Comparison of ENCODE assay signal across 1 cellular context in the genomic region with DNA sequence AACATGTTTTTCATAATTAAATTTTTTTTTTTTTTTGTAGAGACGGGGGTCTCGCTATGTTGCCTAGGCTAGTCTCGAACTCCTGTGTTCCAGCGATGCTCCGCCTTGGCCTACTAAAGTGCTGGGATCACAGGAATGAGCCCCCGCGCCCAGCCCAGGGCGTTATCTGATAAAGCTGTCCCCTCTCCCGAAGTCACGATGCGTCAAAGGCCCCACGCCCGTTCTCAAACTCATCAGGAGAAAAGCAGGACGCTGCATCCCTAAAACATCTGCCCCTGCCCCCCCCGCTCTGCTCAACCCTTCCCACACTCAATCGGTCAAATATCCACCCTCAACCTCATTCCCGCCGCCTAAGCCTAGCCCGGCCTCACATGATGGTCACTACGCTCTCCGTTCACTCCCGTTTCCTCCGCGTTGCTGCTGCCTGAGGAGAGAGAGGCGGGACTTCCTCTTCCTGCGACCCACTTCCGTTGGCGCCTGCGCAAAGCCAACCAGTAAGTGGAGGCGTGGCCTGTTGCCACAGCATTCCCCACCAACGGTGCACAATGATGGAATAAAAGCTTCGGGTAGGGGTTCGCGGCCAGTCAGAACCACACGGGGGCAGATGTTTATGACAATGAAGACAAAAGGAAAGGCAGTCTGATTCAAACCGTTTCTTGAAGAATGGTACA.
TF ChIP-seq lines count a peak whose summit lies in the region.

A gene (minus strand): TSS at position 438 of the 671 bp plus-strand sequence. CDS start 65 bp downstream, at position 373.

TF ChIP-seq in HepG2, 621 proteins besides CTCF, POLR2A, EP300 and RAD21 (continued from another document and continues in another):
- TF ChIP-seq EZH2 (conservative IDR thresholded peaks at IDR 0.05; ENCODE audit: low read depth, low read length) (no peak), CHD2 (IDR thresholded peaks at IDR 0.05; ENCODE audit: low read depth, low read length) (no peak), NR1H2 (CRISPR knock-in tag; IDR thresholded peaks at IDR 0.05; ENCODE audit: borderline replicate concordance, low read depth) (no peak), TARDBP (CRISPR knock-in tag; IDR thresholded peaks at IDR 0.05) (peak; percentile 70; the same call in 1 of the 2 replicates), ZNF577 (CRISPR knock-in tag; IDR thresholded peaks at IDR 0.05; ENCODE audit: borderline replicate concordance, low read depth) (no peak), ZSCAN29 (CRISPR knock-in tag; conservative IDR thresholded peaks at IDR 0.05) (no peak), CREB1 (IDR thresholded peaks at IDR 0.05) (no peak), CREB1 (CRISPR knock-in tag; IDR thresholded peaks at IDR 0.05) (no peak), HMG20B (CRISPR knock-in tag; conservative IDR thresholded peaks at IDR 0.05) (no peak), ZNF567 (CRISPR knock-in tag; IDR thresholded peaks at IDR 0.05; ENCODE audit: borderline replicate concordance) (no peak), ZNF746 (CRISPR knock-in tag; IDR thresholded peaks at IDR 0.05) (no peak), ZNF124 (CRISPR knock-in tag; IDR thresholded peaks at IDR 0.05) (no peak), NPAS2 (CRISPR knock-in tag; IDR thresholded peaks at IDR 0.05; ENCODE audit: borderline replicate concordance) (no peak), RNF2 (conservative IDR thresholded peaks at IDR 0.05; ENCODE audit: low read depth) (no peak), REXO4 (CRISPR knock-in tag; IDR thresholded peaks at IDR 0.05; ENCODE audit: borderline replicate concordance) (no peak), ZNF234 (CRISPR knock-in tag; conservative IDR thresholded peaks at IDR 0.05) (no peak), TRIM24 (CRISPR knock-in tag; IDR thresholded peaks at IDR 0.05) (no peak), EED (CRISPR knock-in tag; IDR thresholded peaks at IDR 0.05) (no peak), ZNF12 (CRISPR knock-in tag; IDR thresholded peaks at IDR 0.05) (no peak), ZMYM4 (CRISPR knock-in tag; IDR thresholded peaks at IDR 0.05) (peak; percentile 57; the same call in 1 of the 2 replicates), ZNF547 (CRISPR knock-in tag; IDR thresholded peaks at IDR 0.05) (no peak; the same call in 1 of the 2 replicates), ZNF713 (CRISPR knock-in tag; IDR thresholded peaks at IDR 0.05) (no peak), SOX6 (IDR thresholded peaks at IDR 0.05) (no peak), SOX6 (CRISPR knock-in tag; IDR thresholded peaks at IDR 0.05) (no peak; the same call in 1 of the 2 replicates)
- TF ChIP-seq, protein P1, sequence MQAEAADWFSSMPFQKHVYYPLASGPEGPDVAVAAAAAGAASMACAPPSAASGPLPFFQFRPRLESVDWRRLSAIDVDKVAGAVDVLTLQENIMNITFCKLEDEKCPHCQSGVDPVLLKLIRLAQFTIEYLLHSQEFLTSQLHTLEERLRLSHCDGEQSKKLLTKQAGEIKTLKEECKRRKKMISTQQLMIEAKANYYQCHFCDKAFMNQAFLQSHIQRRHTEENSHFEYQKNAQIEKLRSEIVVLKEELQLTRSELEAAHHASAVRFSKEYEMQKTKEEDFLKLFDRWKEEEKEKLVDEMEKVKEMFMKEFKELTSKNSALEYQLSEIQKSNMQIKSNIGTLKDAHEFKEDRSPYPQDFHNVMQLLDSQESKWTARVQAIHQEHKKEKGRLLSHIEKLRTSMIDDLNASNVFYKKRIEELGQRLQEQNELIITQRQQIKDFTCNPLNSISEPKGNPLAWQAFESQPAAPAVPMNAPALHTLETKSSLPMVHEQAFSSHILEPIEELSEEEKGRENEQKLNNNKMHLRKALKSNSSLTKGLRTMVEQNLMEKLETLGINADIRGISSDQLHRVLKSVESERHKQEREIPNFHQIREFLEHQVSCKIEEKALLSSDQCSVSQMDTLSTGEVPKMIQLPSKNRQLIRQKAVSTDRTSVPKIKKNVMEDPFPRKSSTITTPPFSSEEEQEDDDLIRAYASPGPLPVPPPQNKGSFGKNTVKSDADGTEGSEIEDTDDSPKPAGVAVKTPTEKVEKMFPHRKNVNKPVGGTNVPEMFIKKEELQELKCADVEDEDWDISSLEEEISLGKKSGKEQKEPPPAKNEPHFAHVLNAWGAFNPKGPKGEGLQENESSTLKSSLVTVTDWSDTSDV (CRISPR knock-in tag; IDR thresholded peaks at IDR 0.05) = no peak
- TF ChIP-seq, protein P2, sequence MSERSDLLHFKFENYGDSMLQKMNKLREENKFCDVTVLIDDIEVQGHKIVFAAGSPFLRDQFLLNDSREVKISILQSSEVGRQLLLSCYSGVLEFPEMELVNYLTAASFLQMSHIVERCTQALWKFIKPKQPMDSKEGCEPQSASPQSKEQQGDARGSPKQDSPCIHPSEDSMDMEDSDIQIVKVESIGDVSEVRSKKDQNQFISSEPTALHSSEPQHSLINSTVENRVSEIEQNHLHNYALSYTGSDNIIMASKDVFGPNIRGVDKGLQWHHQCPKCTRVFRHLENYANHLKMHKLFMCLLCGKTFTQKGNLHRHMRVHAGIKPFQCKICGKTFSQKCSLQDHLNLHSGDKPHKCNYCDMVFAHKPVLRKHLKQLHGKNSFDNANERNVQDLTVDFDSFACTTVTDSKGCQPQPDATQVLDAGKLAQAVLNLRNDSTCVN (CRISPR knock-in tag; IDR thresholded peaks at IDR 0.05; ENCODE audit: borderline replicate concordance) = no peak
- TF ChIP-seq, protein P3, sequence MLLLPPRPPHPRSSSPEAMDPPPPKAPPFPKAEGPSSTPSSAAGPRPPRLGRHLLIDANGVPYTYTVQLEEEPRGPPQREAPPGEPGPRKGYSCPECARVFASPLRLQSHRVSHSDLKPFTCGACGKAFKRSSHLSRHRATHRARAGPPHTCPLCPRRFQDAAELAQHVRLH (CRISPR knock-in tag; IDR thresholded peaks at IDR 0.05; ENCODE audit: borderline replicate concordance, low read depth) = peak; percentile 29; the same call in 1 of the 2 replicates
- TF ChIP-seq, protein P4, sequence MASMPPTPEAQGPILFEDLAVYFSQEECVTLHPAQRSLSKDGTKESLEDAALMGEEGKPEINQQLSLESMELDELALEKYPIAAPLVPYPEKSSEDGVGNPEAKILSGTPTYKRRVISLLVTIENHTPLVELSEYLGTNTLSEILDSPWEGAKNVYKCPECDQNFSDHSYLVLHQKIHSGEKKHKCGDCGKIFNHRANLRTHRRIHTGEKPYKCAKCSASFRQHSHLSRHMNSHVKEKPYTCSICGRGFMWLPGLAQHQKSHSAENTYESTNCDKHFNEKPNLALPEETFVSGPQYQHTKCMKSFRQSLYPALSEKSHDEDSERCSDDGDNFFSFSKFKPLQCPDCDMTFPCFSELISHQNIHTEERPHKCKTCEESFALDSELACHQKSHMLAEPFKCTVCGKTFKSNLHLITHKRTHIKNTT (CRISPR knock-in tag; IDR thresholded peaks at IDR 0.05) = no peak
- TF ChIP-seq, protein P5, sequence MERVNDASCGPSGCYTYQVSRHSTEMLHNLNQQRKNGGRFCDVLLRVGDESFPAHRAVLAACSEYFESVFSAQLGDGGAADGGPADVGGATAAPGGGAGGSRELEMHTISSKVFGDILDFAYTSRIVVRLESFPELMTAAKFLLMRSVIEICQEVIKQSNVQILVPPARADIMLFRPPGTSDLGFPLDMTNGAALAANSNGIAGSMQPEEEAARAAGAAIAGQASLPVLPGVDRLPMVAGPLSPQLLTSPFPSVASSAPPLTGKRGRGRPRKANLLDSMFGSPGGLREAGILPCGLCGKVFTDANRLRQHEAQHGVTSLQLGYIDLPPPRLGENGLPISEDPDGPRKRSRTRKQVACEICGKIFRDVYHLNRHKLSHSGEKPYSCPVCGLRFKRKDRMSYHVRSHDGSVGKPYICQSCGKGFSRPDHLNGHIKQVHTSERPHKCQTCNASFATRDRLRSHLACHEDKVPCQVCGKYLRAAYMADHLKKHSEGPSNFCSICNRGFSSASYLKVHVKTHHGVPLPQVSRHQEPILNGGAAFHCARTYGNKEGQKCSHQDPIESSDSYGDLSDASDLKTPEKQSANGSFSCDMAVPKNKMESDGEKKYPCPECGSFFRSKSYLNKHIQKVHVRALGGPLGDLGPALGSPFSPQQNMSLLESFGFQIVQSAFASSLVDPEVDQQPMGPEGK (CRISPR knock-in tag; IDR thresholded peaks at IDR 0.05) = 0 out of 2 replicates have a peak, but pooled peaks have one; percentile 37
- TF ChIP-seq, protein P6, sequence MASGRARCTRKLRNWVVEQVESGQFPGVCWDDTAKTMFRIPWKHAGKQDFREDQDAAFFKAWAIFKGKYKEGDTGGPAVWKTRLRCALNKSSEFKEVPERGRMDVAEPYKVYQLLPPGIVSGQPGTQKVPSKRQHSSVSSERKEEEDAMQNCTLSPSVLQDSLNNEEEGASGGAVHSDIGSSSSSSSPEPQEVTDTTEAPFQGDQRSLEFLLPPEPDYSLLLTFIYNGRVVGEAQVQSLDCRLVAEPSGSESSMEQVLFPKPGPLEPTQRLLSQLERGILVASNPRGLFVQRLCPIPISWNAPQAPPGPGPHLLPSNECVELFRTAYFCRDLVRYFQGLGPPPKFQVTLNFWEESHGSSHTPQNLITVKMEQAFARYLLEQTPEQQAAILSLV (CRISPR knock-in tag; IDR thresholded peaks at IDR 0.05; ENCODE audit: borderline replicate concordance) = no peak
- TF ChIP-seq, protein P7, sequence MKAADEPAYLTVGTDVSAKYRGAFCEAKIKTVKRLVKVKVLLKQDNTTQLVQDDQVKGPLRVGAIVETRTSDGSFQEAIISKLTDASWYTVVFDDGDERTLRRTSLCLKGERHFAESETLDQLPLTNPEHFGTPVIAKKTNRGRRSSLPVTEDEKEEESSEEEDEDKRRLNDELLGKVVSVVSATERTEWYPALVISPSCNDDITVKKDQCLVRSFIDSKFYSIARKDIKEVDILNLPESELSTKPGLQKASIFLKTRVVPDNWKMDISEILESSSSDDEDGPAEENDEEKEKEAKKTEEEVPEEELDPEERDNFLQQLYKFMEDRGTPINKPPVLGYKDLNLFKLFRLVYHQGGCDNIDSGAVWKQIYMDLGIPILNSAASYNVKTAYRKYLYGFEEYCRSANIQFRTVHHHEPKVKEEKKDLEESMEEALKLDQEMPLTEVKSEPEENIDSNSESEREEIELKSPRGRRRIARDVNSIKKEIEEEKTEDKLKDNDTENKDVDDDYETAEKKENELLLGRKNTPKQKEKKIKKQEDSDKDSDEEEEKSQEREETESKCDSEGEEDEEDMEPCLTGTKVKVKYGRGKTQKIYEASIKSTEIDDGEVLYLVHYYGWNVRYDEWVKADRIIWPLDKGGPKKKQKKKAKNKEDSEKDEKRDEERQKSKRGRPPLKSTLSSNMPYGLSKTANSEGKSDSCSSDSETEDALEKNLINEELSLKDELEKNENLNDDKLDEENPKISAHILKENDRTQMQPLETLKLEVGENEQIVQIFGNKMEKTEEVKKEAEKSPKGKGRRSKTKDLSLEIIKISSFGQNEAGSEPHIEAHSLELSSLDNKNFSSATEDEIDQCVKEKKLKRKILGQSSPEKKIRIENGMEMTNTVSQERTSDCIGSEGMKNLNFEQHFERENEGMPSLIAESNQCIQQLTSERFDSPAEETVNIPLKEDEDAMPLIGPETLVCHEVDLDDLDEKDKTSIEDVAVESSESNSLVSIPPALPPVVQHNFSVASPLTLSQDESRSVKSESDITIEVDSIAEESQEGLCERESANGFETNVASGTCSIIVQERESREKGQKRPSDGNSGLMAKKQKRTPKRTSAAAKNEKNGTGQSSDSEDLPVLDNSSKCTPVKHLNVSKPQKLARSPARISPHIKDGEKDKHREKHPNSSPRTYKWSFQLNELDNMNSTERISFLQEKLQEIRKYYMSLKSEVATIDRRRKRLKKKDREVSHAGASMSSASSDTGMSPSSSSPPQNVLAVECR (CRISPR knock-in tag; IDR thresholded peaks at IDR 0.05; ENCODE audit: borderline replicate concordance) = no peak; the same call in 1 of the 2 replicates
- TF ChIP-seq, protein P8, sequence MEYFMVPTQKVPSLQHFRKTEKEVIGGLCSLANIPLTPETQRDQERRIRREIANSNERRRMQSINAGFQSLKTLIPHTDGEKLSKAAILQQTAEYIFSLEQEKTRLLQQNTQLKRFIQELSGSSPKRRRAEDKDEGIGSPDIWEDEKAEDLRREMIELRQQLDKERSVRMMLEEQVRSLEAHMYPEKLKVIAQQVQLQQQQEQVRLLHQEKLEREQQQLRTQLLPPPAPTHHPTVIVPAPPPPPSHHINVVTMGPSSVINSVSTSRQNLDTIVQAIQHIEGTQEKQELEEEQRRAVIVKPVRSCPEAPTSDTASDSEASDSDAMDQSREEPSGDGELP (IDR thresholded peaks at IDR 0.05; ENCODE audit: borderline replicate concordance, low read depth) = no peak
- TF ChIP-seq, protein P9, sequence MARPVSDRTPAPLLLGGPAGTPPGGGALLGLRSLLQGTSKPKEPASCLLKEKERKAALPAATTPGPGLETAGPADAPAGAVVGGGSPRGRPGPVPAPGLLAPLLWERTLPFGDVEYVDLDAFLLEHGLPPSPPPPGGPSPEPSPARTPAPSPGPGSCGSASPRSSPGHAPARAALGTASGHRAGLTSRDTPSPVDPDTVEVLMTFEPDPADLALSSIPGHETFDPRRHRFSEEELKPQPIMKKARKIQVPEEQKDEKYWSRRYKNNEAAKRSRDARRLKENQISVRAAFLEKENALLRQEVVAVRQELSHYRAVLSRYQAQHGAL (CRISPR knock-in tag; IDR thresholded peaks at IDR 0.05; ENCODE audit: not compliant biosample characterization) = no peak
- TF ChIP-seq, protein P10, sequence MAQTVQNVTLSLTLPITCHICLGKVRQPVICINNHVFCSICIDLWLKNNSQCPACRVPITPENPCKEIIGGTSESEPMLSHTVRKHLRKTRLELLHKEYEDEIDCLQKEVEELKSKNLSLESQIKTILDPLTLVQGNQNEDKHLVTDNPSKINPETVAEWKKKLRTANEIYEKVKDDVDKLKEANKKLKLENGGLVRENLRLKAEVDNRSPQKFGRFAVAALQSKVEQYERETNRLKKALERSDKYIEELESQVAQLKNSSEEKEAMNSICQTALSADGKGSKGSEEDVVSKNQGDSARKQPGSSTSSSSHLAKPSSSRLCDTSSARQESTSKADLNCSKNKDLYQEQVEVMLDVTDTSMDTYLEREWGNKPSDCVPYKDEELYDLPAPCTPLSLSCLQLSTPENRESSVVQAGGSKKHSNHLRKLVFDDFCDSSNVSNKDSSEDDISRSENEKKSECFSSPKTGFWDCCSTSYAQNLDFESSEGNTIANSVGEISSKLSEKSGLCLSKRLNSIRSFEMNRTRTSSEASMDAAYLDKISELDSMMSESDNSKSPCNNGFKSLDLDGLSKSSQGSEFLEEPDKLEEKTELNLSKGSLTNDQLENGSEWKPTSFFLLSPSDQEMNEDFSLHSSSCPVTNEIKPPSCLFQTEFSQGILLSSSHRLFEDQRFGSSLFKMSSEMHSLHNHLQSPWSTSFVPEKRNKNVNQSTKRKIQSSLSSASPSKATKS (CRISPR knock-in tag; IDR thresholded peaks at IDR 0.05) = no peak
- TF ChIP-seq, protein P11, sequence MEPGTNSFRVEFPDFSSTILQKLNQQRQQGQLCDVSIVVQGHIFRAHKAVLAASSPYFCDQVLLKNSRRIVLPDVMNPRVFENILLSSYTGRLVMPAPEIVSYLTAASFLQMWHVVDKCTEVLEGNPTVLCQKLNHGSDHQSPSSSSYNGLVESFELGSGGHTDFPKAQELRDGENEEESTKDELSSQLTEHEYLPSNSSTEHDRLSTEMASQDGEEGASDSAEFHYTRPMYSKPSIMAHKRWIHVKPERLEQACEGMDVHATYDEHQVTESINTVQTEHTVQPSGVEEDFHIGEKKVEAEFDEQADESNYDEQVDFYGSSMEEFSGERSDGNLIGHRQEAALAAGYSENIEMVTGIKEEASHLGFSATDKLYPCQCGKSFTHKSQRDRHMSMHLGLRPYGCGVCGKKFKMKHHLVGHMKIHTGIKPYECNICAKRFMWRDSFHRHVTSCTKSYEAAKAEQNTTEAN (CRISPR knock-in tag; conservative IDR thresholded peaks at IDR 0.05) = no peak
- TF ChIP-seq, protein P12, sequence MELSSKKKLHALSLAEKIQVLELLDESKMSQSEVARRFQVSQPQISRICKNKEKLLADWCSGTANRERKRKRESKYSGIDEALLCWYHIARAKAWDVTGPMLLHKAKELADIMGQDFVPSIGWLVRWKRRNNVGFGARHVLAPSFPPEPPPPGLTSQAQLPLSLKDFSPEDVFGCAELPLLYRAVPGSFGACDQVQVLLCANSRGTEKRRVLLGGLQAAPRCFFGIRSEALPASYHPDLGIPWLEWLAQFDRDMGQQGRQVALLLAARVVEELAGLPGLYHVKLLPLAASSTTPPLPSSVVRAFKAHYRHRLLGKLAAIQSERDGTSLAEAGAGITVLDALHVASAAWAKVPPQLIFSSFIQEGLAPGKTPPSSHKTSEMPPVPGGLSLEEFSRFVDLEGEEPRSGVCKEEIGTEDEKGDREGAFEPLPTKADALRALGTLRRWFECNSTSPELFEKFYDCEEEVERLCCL (CRISPR knock-in tag; IDR thresholded peaks at IDR 0.05; ENCODE audit: borderline replicate concordance) = no peak
